ENCODE assay signal across 1 cellular context in genomic region chr19:911197-912033, GRCh38.
TF ChIP-seq lines count a peak whose summit lies in the region.

No MANE protein-coding gene starts in this region.

TF ChIP-seq in H1, 55 proteins besides CTCF, POLR2A, EP300 and RAD21:
- TF ChIP-seq, protein P1, sequence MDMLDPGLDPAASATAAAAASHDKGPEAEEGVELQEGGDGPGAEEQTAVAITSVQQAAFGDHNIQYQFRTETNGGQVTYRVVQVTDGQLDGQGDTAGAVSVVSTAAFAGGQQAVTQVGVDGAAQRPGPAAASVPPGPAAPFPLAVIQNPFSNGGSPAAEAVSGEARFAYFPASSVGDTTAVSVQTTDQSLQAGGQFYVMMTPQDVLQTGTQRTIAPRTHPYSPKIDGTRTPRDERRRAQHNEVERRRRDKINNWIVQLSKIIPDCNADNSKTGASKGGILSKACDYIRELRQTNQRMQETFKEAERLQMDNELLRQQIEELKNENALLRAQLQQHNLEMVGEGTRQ (IDR thresholded peaks at IDR 0.05; ENCODE audit: low read length) = 0 out of 2 replicates have a peak, but pooled peaks have one; percentile 30
- TF ChIP-seq GABPA (IDR thresholded peaks at IDR 0.05; ENCODE audit: borderline replicate concordance, insufficient read depth, low read length) = peak; percentile 44; the same call in 1 of the 2 replicates
- 0 out of 2 replicates have a peak, but pooled peaks have one; percentile 57 for TF ChIP-seq KDM1A (IDR thresholded peaks at IDR 0.05; ENCODE audit: borderline replicate concordance, low read length)
- no peak for TF ChIP-seq SRF (IDR thresholded peaks at IDR 0.05; ENCODE audit: low read depth, low read length)
- TF ChIP-seq, protein P2, sequence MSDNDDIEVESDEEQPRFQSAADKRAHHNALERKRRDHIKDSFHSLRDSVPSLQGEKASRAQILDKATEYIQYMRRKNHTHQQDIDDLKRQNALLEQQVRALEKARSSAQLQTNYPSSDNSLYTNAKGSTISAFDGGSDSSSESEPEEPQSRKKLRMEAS (IDR thresholded peaks at IDR 0.05) = peak; percentile 83
- TF ChIP-seq HDAC2 (IDR thresholded peaks at IDR 0.05; ENCODE audit: borderline replicate concordance in 1 of 2, low read depth in 2 of 2, low read length in 2 of 2) = 0 out of 4 replicates have a peak, but pooled peaks of 1 of the 2 experiments have one; percentile 29
- TF ChIP-seq, protein P3, sequence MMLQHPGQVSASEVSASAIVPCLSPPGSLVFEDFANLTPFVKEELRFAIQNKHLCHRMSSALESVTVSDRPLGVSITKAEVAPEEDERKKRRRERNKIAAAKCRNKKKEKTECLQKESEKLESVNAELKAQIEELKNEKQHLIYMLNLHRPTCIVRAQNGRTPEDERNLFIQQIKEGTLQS (IDR thresholded peaks at IDR 0.05; ENCODE audit: insufficient read depth, low read depth, low read length) = no peak
TF ChIP-seq in H1: peak in this region for 5.
